Comparison of ENCODE assay signal across 30 cellular contexts in the genomic region with DNA sequence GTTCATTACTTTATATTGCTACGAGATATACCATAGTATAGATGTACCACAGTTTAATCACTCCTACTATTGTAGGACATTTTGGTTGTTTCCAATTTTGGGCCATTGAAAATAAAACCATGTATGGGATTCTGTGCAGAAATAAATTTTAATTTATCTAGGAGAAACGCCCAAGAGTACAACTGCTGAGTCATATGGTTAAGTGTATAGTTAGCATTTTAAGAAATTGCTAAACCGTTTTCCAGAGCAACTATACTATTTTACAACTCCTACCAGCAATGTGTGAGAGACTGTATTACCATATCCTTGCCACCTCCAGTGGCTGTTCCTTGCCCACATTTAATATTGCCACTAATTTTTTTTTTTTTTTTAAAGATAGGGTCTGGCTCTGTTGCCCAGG.
"Had no signal": no experiment of that assay in that cellular context is flagged by ENCODE, and none has a peak within 500 bp of the region (broad histone marks: within the 10 kb centered on the region; RNA-seq: fewer than 3 reads in every experiment).

No MANE protein-coding gene starts in this region.

- H3K4me1 ChIP-seq: adrenal gland, colonic mucosa had no signal

- H3K4me3 ChIP-seq: adrenal gland, cardiac muscle cell, colonic mucosa had no signal

- H3K9me3 ChIP-seq: adrenal gland, colonic mucosa had no signal

- DNase-seq: activated B cell treated with CpG ODN at 0.5 μM for 24 hours; activated CD4-positive, alpha-beta memory T cell treated with anti-CD3 and anti-CD28 coated beads for 36 hours; activated CD4-positive, alpha-beta T cell treated with anti-CD3 and anti-CD28 coated beads for 4 hours; activated CD4-positive, alpha-beta T cell treated with anti-CD3 and anti-CD28 coated beads, Interleukin-2, amount 10 ng/mL, durations not matched to agents 24 days and 14 days; activated CD4-positive, alpha-beta T cell treated with anti-CD3 and anti-CD28 coated beads, Interleukin-2, amount 50 U/mL, for 1 hour; activated CD4-positive, alpha-beta T cell treated with anti-CD3 and anti-CD28 coated beads, Interleukin-2, amount 50 U/mL, for 4 hours; activated CD4-positive, CD25-positive, alpha-beta regulatory T cell treated with anti-CD3 and anti-CD28 coated beads, Interleukin-2, amount 50 U/mL, for 72 hours; activated CD8-positive, alpha-beta memory T cell treated with anti-CD3 and anti-CD28 coated beads, Interleukin-2, amount 50 U/mL, for 4 hours; activated CD8-positive, alpha-beta T cell treated with anti-CD3 and anti-CD28 coated beads for 36 hours; activated effector memory CD4-positive, alpha-beta T cell treated with anti-CD3 and anti-CD28 coated beads, Interleukin-2, amount 50 U/mL, for 16 hours; activated gamma-delta T cell treated with Interleukin-2 at 50 U/mL for 16 hours; activated naive CD4-positive, alpha-beta T cell; activated naive CD4-positive, alpha-beta T cell treated with anti-CD3 and anti-CD28 coated beads for 36 hours; activated naive CD4-positive, alpha-beta T cell treated with anti-CD3 and anti-CD28 coated beads, Interleukin-2, amount 50 U/mL, for 16 hours; activated naive CD8-positive, alpha-beta T cell treated with anti-CD3 and anti-CD28 coated beads for 36 hours; activated T-cell treated with anti-CD3 and anti-CD28 coated beads for 4 hours; activated T-cell treated with anti-CD3 and anti-CD28 coated beads, Interleukin-2, amount 50 U/mL, for 1 hour; activated T-cell treated with anti-CD3 and anti-CD28 coated beads, Interleukin-2, amount 50 U/mL, for 4 hours; activated T-cell treated with anti-CD3 and anti-CD28 coated beads, Interleukin-2, amount 50 U/mL, for 72 hours; adrenal gland; amniotic stem cell; aorta; cerebellar nuclear complex; colonic mucosa; T-helper 2 cell; T-helper 9 cell had no signal

- H3K27ac ChIP-seq: adrenal gland, cardiac muscle cell, colonic mucosa, VCaP had no signal

- ATAC-seq: activated CD8-positive, alpha-beta T cell treated with anti-CD3 and anti-CD28 coated beads for 36 hours; activated naive CD4-positive, alpha-beta T cell treated with anti-CD3 and anti-CD28 coated beads, Interleukin-2, amount 50 U/mL, for 72 hours; activated T-cell treated with anti-CD3 and anti-CD28 coated beads, Interleukin-2, amount 50 U/mL, for 4 hours; activated T-cell treated with anti-CD3 and anti-CD28 coated beads, Interleukin-2, amount 50 U/mL, for 72 hours; activated T-helper 17 cell treated with anti-CD3 and anti-CD28 coated beads, Interleukin-2, amount 50 U/mL, for 72 hours had no signal

- H3K36me3 ChIP-seq: adrenal gland, cardiac muscle cell, colonic mucosa had no signal

- H3K27me3 ChIP-seq: adrenal gland, cardiac muscle cell, colonic mucosa had no signal
